Comparison of ENCODE assay signal across 11 cellular contexts in the genomic region with DNA sequence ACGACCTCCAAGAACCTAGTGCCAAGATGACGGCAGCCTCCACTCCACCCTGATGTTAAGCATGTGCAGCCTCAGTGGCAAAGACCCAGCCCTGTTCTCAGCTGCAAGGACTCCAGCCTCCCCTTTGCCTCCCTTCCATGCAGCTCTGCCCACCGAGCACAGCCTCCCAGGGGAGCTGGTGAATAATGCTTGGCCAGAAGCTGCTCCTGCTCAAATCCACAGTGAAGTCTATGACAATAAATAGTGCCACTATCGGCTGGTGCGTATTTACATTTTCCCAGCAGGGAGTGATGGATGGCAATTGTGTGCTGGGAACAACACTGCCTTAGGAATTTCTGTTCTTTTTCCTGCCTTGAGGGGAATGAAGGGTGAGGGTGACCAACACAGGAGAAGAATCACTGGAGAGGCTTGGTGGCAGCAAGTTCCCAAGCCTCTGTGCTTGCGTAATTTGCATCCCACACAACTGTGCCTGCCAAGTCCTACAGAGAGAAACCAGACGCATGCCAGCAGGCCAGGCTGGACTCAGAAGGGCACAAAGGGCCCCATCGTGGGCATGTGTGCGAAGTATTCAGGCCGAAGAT. TPM values are rescaled to one million over a fixed set of nuclear protein-coding genes. Genes with fewer than 3 reads are reported as not detected.
DNase-seq lines count a peak whose midpoint lies in the region; ATAC-seq and TF ChIP-seq lines count a peak whose summit lies in the region.
"Had no signal": no experiment of that assay in that cellular context is flagged by ENCODE, and none has a peak within 500 bp of the region (broad histone marks: within the 10 kb centered on the region; RNA-seq: fewer than 3 reads in every experiment).

No MANE protein-coding gene starts in this region.

- TF ChIP-seq CTCF in GM23338 (conservative IDR thresholded peaks at IDR 0.05; ENCODE audit: low read depth in 2 of 2): no peak
- no peak for TF ChIP-seq CTCF in mammary epithelial cell (conservative IDR thresholded peaks at IDR 0.05 in 1 of 2, IDR thresholded peaks at IDR 0.05 in 1 of 2; ENCODE audit: extremely low read depth in 1 of 2, insufficient read depth in 1 of 2, low read depth in 1 of 2, low read length in 2 of 2)
- TF ChIP-seq CTCF in smooth muscle cell (IDR thresholded peaks at IDR 0.05; ENCODE audit: borderline replicate concordance, insufficient read depth, poor library complexity, severe bottlenecking): no peak

- intact Hi-C loops in mammary epithelial cell (cut with micrococcal nuclease): no loop called here
- intact Hi-C loops in activated CD4-positive, alpha-beta T cell treated with anti-CD3 and anti-CD28 coated beads, Interleukin-2, amount 10 ng/mL, durations not matched to agents 24 days and 14 days (cut with micrococcal nuclease): no loop called here

- peaks cover 3% of the 10 kb centered on the region; the same call in 1 of the 2 replicates for H3K4me1 ChIP-seq in GM23338 (ENCODE audit: insufficient read depth)
- H3K4me1 ChIP-seq in mammary epithelial cell (ENCODE audit: insufficient read depth, low read length): no peaks in the 10 kb centered on the region
- no peaks in the 10 kb centered on the region for H3K4me1 ChIP-seq in smooth muscle cell (ENCODE audit: low read depth)

- WGBS in mammary epithelial cell (ENCODE audit: low coverage, missing lambda C conversion rate): 13% methylated on average over 8 of the region's 10 CpGs
- WGBS in smooth muscle cell (ENCODE audit: low lambda C conversion rate): 42% methylated on average over 10 of the region's 10 CpGs

- no peaks in the 10 kb centered on the region for H3K36me3 ChIP-seq in GM23338 (ENCODE audit: insufficient read depth)
- H3K36me3 ChIP-seq in mammary epithelial cell (ENCODE audit: insufficient read depth, low read length): no peaks in the 10 kb centered on the region
- no peaks in the 10 kb centered on the region for H3K36me3 ChIP-seq in smooth muscle cell (ENCODE audit: low read depth)
- H3K36me3 ChIP-seq: neutrophil had no signal

- no peak overlapping the region for H3K4me3 ChIP-seq in GM23338
- H3K4me3 ChIP-seq in mammary epithelial cell (replicated peaks in 1 of 3; ENCODE audit: insufficient read depth in 1 of 3, low read depth in 2 of 3, low read length in 3 of 3): no peak overlapping the region
- H3K4me3 ChIP-seq in smooth muscle cell: no peak overlapping the region

- peaks cover 8% of the 10 kb centered on the region for H3K27me3 Mint-ChIP-seq in GM23338 (ENCODE audit: insufficient read depth, low read depth, poor library complexity)
- peaks cover 4% of the 10 kb centered on the region for H3K27me3 Mint-ChIP-seq in activated CD4-positive, alpha-beta T cell treated with anti-CD3 and anti-CD28 coated beads, Interleukin-2, amount 10 ng/mL, durations not matched to agents 24 days and 14 days
- no peaks in the 10 kb centered on the region for H3K27me3 Mint-ChIP-seq in activated T-cell treated with anti-CD3 and anti-CD28 coated beads, Interleukin-2, amount 50 U/mL, for 4 hours (ENCODE audit: low read depth)
- peaks cover 0 to 7% of the 10 kb centered on the region in 2 donors for H3K27me3 Mint-ChIP-seq in stimulated activated naive B cell treated with anti-CD40 and anti-IgM and Interleukin-4, amounts not matched to agents 10 μg/mL and 1 μg/mL and 100 μg/mL, for 72 hours

- H3K36me3 Mint-ChIP-seq in GM23338 (ENCODE audit: low read depth): no peaks in the 10 kb centered on the region
- H3K36me3 Mint-ChIP-seq in activated CD4-positive, alpha-beta T cell treated with anti-CD3 and anti-CD28 coated beads, Interleukin-2, amount 10 ng/mL, durations not matched to agents 24 days and 14 days (ENCODE audit: low read depth): no peaks in the 10 kb centered on the region
- no peaks in the 10 kb centered on the region for H3K36me3 Mint-ChIP-seq in activated T-cell treated with anti-CD3 and anti-CD28 coated beads, Interleukin-2, amount 50 U/mL, for 4 hours (ENCODE audit: insufficient read depth)
- no peaks in the 10 kb centered on the region for H3K36me3 Mint-ChIP-seq in stimulated activated naive B cell treated with anti-CD40 and anti-IgM and Interleukin-4, amounts not matched to agents 10 μg/mL and 1 μg/mL and 100 μg/mL, for 72 hours

- H4K20me1 ChIP-seq in GM23338 (replicated peaks; ENCODE audit: insufficient read depth) (no peaks in the 10 kb centered on the region), mammary epithelial cell (ENCODE audit: insufficient read depth, low read length) (no peaks in the 10 kb centered on the region), smooth muscle cell (ENCODE audit: low read depth) (no peaks in the 10 kb centered on the region)

- DNase-seq in GM23338 (ENCODE audit: low spot score) (peak; percentile 33), mammary epithelial cell (peak; percentile 17), iPS-NIHi11 (ENCODE audit: low spot score) (peak; percentile 35), smooth muscle cell (lab: John Stamatoyannopoulos, UW; ENCODE audit: unreplicated experiment) (no peak)
- DNase-seq in activated CD4-positive, alpha-beta T cell treated with anti-CD3 and anti-CD28 coated beads, Interleukin-2, amount 10 ng/mL, durations not matched to agents 24 days and 14 days: no peak
- no peak for DNase-seq in activated T-cell treated with anti-CD3 and anti-CD28 coated beads, Interleukin-2, amount 50 U/mL, for 4 hours
- no peak for DNase-seq in stimulated activated naive B cell treated with anti-CD40 and anti-IgM and Interleukin-4, amounts not matched to agents 10 μg/mL and 1 μg/mL and 100 μg/mL, for 72 hours
- DNase-seq: activated CD8-positive, alpha-beta memory T cell treated with anti-CD3 and anti-CD28 coated beads, Interleukin-2, amount 50 U/mL, for 48 hours had no signal

- H3K9me2 ChIP-seq in GM23338 (ENCODE audit: insufficient read depth): peaks cover 9% of the 10 kb centered on the region; the same call in 1 of the 2 replicates

- CTCF ChIA-PET in mammary epithelial cell (lab: Charles Lee; ENCODE audit: low non-redundant PET): no interaction called here

- BruUV-seq in mammary epithelial cell (replicated peaks; lab: Mats Ljungman, UMichigan): no TSS peak

- in situ Hi-C loops in mammary epithelial cell (cut with MboI; ENCODE audit: low sequenced_read_pairs in 2 of 2): no loop called here

- ATAC-seq in GM23338 (peak; percentile 26), HG03196 (IDR thresholded peaks at IDR 0.05; ENCODE audit: unreplicated experiment) (no peak)
- no peak for ATAC-seq in activated T-cell treated with anti-CD3 and anti-CD28 coated beads, Interleukin-2, amount 50 U/mL, for 4 hours
- ATAC-seq in stimulated activated naive B cell treated with anti-CD40 and anti-IgM and Interleukin-4, amounts not matched to agents 10 μg/mL and 1 μg/mL and 100 μg/mL, for 72 hours (replicated peaks): no peak
- ATAC-seq: esophagus mucosa had no signal

- H3K27ac ChIP-seq in GM23338 (ENCODE audit: low read depth) (0 out of 2 replicates have a peak overlapping the region, but pooled peaks have one; percentile 16), mammary epithelial cell (ENCODE audit: insufficient read depth, low read depth, low read length) (no peak overlapping the region), smooth muscle cell (ENCODE audit: low read depth) (peak overlapping the region; percentile 9)
- H3K27ac ChIP-seq: neutrophil had no signal

- no peaks in the 10 kb centered on the region for H3K9me3 Mint-ChIP-seq in GM23338
- no peaks in the 10 kb centered on the region for H3K9me3 Mint-ChIP-seq in activated CD4-positive, alpha-beta T cell treated with anti-CD3 and anti-CD28 coated beads, Interleukin-2, amount 10 ng/mL, durations not matched to agents 24 days and 14 days
- no peaks in the 10 kb centered on the region for H3K9me3 Mint-ChIP-seq in activated T-cell treated with anti-CD3 and anti-CD28 coated beads, Interleukin-2, amount 50 U/mL, for 4 hours
- no peaks in the 10 kb centered on the region for H3K9me3 Mint-ChIP-seq in stimulated activated naive B cell treated with anti-CD40 and anti-IgM and Interleukin-4, amounts not matched to agents 10 μg/mL and 1 μg/mL and 100 μg/mL, for 72 hours

- no peaks in the 10 kb centered on the region for H3K9me3 ChIP-seq in mammary epithelial cell (replicated peaks; ENCODE audit: insufficient read depth, low read length)
- no peaks in the 10 kb centered on the region for H3K9me3 ChIP-seq in smooth muscle cell (replicated peaks; ENCODE audit: low read depth)
- H3K9me3 ChIP-seq: neutrophil had no signal

- H3K9ac ChIP-seq in mammary epithelial cell (ENCODE audit: insufficient read depth, low read length) (no peak overlapping the region), smooth muscle cell (ENCODE audit: low read depth) (no peak overlapping the region)

- H2AFZ ChIP-seq in GM23338: peak overlapping the region; percentile 20; the same call in 1 of the 2 replicates
- no peak overlapping the region for H2AFZ ChIP-seq in mammary epithelial cell (ENCODE audit: low read depth, low read length)
- H2AFZ ChIP-seq in smooth muscle cell (ENCODE audit: low read depth): no peak overlapping the region

- H3K79me2 ChIP-seq in GM23338 (replicated peaks; ENCODE audit: insufficient read depth) (no peaks in the 10 kb centered on the region), mammary epithelial cell (ENCODE audit: insufficient read depth, low read length) (no peaks in the 10 kb centered on the region), smooth muscle cell (ENCODE audit: low read depth) (no peaks in the 10 kb centered on the region)

- H3K27ac Mint-ChIP-seq in GM23338: no peak overlapping the region; the same call in 1 of the 2 replicates
- H3K27ac Mint-ChIP-seq in activated CD4-positive, alpha-beta T cell treated with anti-CD3 and anti-CD28 coated beads, Interleukin-2, amount 10 ng/mL, durations not matched to agents 24 days and 14 days: no peak overlapping the region
- no peak overlapping the region for H3K27ac Mint-ChIP-seq in stimulated activated naive B cell treated with anti-CD40 and anti-IgM and Interleukin-4, amounts not matched to agents 10 μg/mL and 1 μg/mL and 100 μg/mL, for 72 hours

- no peaks in the 10 kb centered on the region for H3K27me3 ChIP-seq in GM23338 (ENCODE audit: insufficient read depth)
- H3K27me3 ChIP-seq in mammary epithelial cell (ENCODE audit: insufficient read depth, low read length): no peaks in the 10 kb centered on the region
- no peaks in the 10 kb centered on the region for H3K27me3 ChIP-seq in smooth muscle cell (ENCODE audit: low read depth)
- H3K27me3 ChIP-seq: neutrophil had no signal

- dilution Hi-C loops in mammary epithelial cell (cut with HindIII; ENCODE audit: low sequenced_read_pairs): no loop called here

- H3F3A ChIP-seq in GM23338 (replicated peaks; ENCODE audit: low read depth) (no peaks in the 10 kb centered on the region; the same call in 1 of the 2 replicates), smooth muscle cell (ENCODE audit: low read depth) (no peaks in the 10 kb centered on the region)

- H3K4me3 Mint-ChIP-seq in GM23338: no peak overlapping the region; the same call in 2 of the 3 replicates
- H3K4me3 Mint-ChIP-seq in activated CD4-positive, alpha-beta T cell treated with anti-CD3 and anti-CD28 coated beads, Interleukin-2, amount 10 ng/mL, durations not matched to agents 24 days and 14 days: no peak overlapping the region
- H3K4me3 Mint-ChIP-seq in activated T-cell treated with anti-CD3 and anti-CD28 coated beads, Interleukin-2, amount 50 U/mL, for 4 hours: no peak overlapping the region
- no peak overlapping the region for H3K4me3 Mint-ChIP-seq in stimulated activated naive B cell treated with anti-CD40 and anti-IgM and Interleukin-4, amounts not matched to agents 10 μg/mL and 1 μg/mL and 100 μg/mL, for 72 hours

- peaks cover 10% of the 10 kb centered on the region for H3K4me1 Mint-ChIP-seq in GM23338
- H3K4me1 Mint-ChIP-seq in activated CD4-positive, alpha-beta T cell treated with anti-CD3 and anti-CD28 coated beads, Interleukin-2, amount 10 ng/mL, durations not matched to agents 24 days and 14 days: peaks cover 13% of the 10 kb centered on the region
- peaks cover 22% of the 10 kb centered on the region for H3K4me1 Mint-ChIP-seq in activated T-cell treated with anti-CD3 and anti-CD28 coated beads, Interleukin-2, amount 50 U/mL, for 4 hours (ENCODE audit: low read depth)
- no peaks in the 10 kb centered on the region for H3K4me1 Mint-ChIP-seq in stimulated activated naive B cell treated with anti-CD40 and anti-IgM and Interleukin-4, amounts not matched to agents 10 μg/mL and 1 μg/mL and 100 μg/mL, for 72 hours

- H3K4me2 ChIP-seq in GM23338 (no peak overlapping the region), mammary epithelial cell (ENCODE audit: insufficient read depth, low read depth, low read length) (no peak overlapping the region), smooth muscle cell (no peak overlapping the region)

RNA-seq across cellular contexts. Expression of a gene that starts 29.9 kb away (rescaled TPM):
- 35.0 and 42.1 TPM in 2 replicates for total RNA-seq in GM23338 (2014; rRNA removed; shearing (Covaris generic))
- 10.0 and 10.9 TPM in 2 replicates for polyA plus RNA-seq in GM23338 (2016; fragmentation: Nextera tagmentation; extraction: Ambion mirVana)
- total RNA-seq in mammary epithelial cell: 10 to 100 TPM; 21.1 to 32.0 TPM
- polyA plus RNA-seq in mammary epithelial cell: 7.7 TPM
- polyA minus RNA-seq in mammary epithelial cell: 7.9 TPM
- total RNA-seq in smooth muscle cell: 5.7 and 10.3 TPM in 2 replicates
- polyA plus RNA-seq in smooth muscle cell: 0.33 and 2.8 TPM in 2 replicates
- 18.6 and 19.3 TPM in 2 replicates for total RNA-seq in activated CD4-positive, alpha-beta T cell treated with anti-CD3 and anti-CD28 coated beads, Interleukin-2, amount 10 ng/mL, durations not matched to agents 24 days and 14 days
- 10 to 100 TPM in 2 of 3 donors, 1 to 10 TPM in 1; 9.4 to 12.9 (median 10.7) TPM for total RNA-seq in activated T-cell treated with anti-CD3 and anti-CD28 coated beads, Interleukin-2, amount 50 U/mL, for 4 hours

RNA-seq across cellular contexts. Expression of a gene that starts 50.3 kb away (rescaled TPM):
- total RNA-seq in GM23338 (2014; rRNA removed; shearing (Covaris generic)): 2.0 and 4.9 TPM in 2 replicates
- polyA plus RNA-seq in GM23338 (2016; fragmentation: Nextera tagmentation; extraction: Ambion mirVana): 4.3 and 6.0 TPM in 2 replicates
- total RNA-seq in mammary epithelial cell: 1 to 10 TPM; 1.1 to 5.7 TPM
- polyA plus RNA-seq in mammary epithelial cell: 0.27 TPM
- polyA minus RNA-seq in mammary epithelial cell: not detected
- 82.1 and 109 TPM in 2 replicates for total RNA-seq in smooth muscle cell
- polyA plus RNA-seq in smooth muscle cell: 104 and 154 TPM in 2 replicates
- 0.68 and 1.3 TPM in 2 replicates for total RNA-seq in activated CD4-positive, alpha-beta T cell treated with anti-CD3 and anti-CD28 coated beads, Interleukin-2, amount 10 ng/mL, durations not matched to agents 24 days and 14 days
- total RNA-seq in activated T-cell treated with anti-CD3 and anti-CD28 coated beads, Interleukin-2, amount 50 U/mL, for 4 hours: under 1 TPM; 0.37 to 0.83 (median 0.60) TPM

Comparison
In these comparisons a context has a peak if more than half of its experiments do, and no peak if none do; other contexts are left out.
1. DNase-seq: peak in GM23338 (single experiment), mammary epithelial cell (single experiment) and iPS-NIHi11 (single experiment); none in smooth muscle cell (single experiment), activated CD4-positive, alpha-beta T cell treated with anti-CD3 and anti-CD28 coated beads, Interleukin-2, amount 10 ng/mL, durations not matched to agents 24 days and 14 days (single experiment), activated T-cell treated with anti-CD3 and anti-CD28 coated beads, Interleukin-2, amount 50 U/mL, for 4 hours (single experiment) and stimulated activated naive B cell treated with anti-CD40 and anti-IgM and Interleukin-4, amounts not matched to agents 10 μg/mL and 1 μg/mL and 100 μg/mL, for 72 hours (single experiment).
2. RNA of a gene that starts 50.3 kb away (total RNA-seq): 82.1 to 109 TPM in smooth muscle cell; 1.1 to 5.7 TPM in mammary epithelial cell, 2.0 to 4.9 TPM in GM23338, 0.68 to 1.3 TPM in activated CD4-positive, alpha-beta T cell treated with anti-CD3 and anti-CD28 coated beads, Interleukin-2, amount 10 ng/mL, durations not matched to agents 24 days and 14 days and 0.37 to 0.83 TPM in activated T-cell treated with anti-CD3 and anti-CD28 coated beads, Interleukin-2, amount 50 U/mL, for 4 hours; every median in the first group is over 10 times any median in the second.